Comparison of ENCODE assay signal across 8 cellular contexts in the genomic region with DNA sequence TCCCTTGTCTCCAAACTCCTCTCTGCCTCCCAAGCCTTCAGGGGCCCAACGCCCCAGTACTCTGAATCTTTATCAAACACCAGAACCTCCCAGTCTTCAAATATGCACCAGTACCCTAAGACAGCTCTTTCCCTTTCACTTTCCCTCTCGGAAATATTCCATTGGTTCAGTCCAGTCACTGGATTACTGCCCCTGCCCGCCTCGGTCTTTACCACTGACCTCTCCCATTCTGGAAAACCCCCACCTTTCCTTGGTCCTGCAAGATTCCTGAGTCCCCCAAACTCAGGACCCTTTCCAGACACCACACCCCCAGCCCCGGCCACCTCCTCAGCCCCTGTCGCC. TPM values are rescaled to one million over a fixed set of nuclear protein-coding genes. Genes with fewer than 3 reads are reported as not detected.
A peak's percentile ranks its signal among the peaks of the same experiment; 100 is the strongest.
DNase-seq lines count a peak whose midpoint lies in the region; ATAC-seq and TF ChIP-seq lines count a peak whose summit lies in the region.

No MANE protein-coding gene starts in this region.

- peak overlapping the region; percentile 96 for H3K27ac Mint-ChIP-seq in activated T-helper 1 cell treated with anti-CD3 and anti-CD28 coated beads, Interleukin-12 subunit alpha, Interleukin-12 subunit beta, Interleukin-2, Interleukin-4 antibody, amounts not matched to agents 30 ng/mL and 10 ng/mL and 1 ng/mL, durations not matched to agents 14 hours and 24 hours and 36 hours

- H3K27me3 ChIP-seq in heart left ventricle, result no peaks in the 10 kb centered on the region
- no peaks in the 10 kb centered on the region for H3K27me3 ChIP-seq in prostate gland (replicated peaks; ENCODE audit: insufficient read depth)

- WGBS in heart left ventricle, 4 donors, result 0 to 2% (median 1%) methylated on average over 6 of the region's 6 CpGs
- 5% methylated on average over 6 of the region's 6 CpGs for WGBS in prostate gland

- H3K4me1 ChIP-seq in heart left ventricle, result peaks cover 0 to 44% (median 34%) of the 10 kb centered on the region in 12 donors
- peaks cover 4% of the 10 kb centered on the region for H3K4me1 ChIP-seq in prostate gland (replicated peaks)

- peaks cover 61% of the 10 kb centered on the region for H3K4me1 Mint-ChIP-seq in activated T-helper 1 cell treated with anti-CD3 and anti-CD28 coated beads, Interleukin-12 subunit alpha, Interleukin-12 subunit beta, Interleukin-2, Interleukin-4 antibody, amounts not matched to agents 30 ng/mL and 10 ng/mL and 1 ng/mL, durations not matched to agents 14 hours and 24 hours and 36 hours (ENCODE audit: low read depth)

- H3K9me3 Mint-ChIP-seq in activated T-helper 1 cell treated with anti-CD3 and anti-CD28 coated beads, Interleukin-12 subunit alpha, Interleukin-12 subunit beta, Interleukin-2, Interleukin-4 antibody, amounts not matched to agents 30 ng/mL and 10 ng/mL and 1 ng/mL, durations not matched to agents 14 hours and 24 hours and 36 hours, result peaks cover 6% of the 10 kb centered on the region

- peak overlapping the region; percentile 88 to 98 (median 94) for H3K27ac ChIP-seq in heart left ventricle
- H3K27ac ChIP-seq in prostate gland, result peak overlapping the region; percentile 81 to 85

- TF ChIP-seq CTCF in heart left ventricle (IDR thresholded peaks at IDR 0.05), result no peak
- TF ChIP-seq CTCF in prostate gland (IDR thresholded peaks at IDR 0.05), result no peak

- H3K27me3 Mint-ChIP-seq in activated T-helper 1 cell treated with anti-CD3 and anti-CD28 coated beads, Interleukin-12 subunit alpha, Interleukin-12 subunit beta, Interleukin-2, Interleukin-4 antibody, amounts not matched to agents 30 ng/mL and 10 ng/mL and 1 ng/mL, durations not matched to agents 14 hours and 24 hours and 36 hours (ENCODE audit: insufficient read depth), result no peaks in the 10 kb centered on the region

- H3K36me3 ChIP-seq in heart left ventricle, result peaks cover 0 to 32% (median 17%) of the 10 kb centered on the region in 9 donors
- H3K36me3 ChIP-seq in prostate gland, result no peaks in the 10 kb centered on the region

- H3K4me3 Mint-ChIP-seq in activated T-helper 1 cell treated with anti-CD3 and anti-CD28 coated beads, Interleukin-12 subunit alpha, Interleukin-12 subunit beta, Interleukin-2, Interleukin-4 antibody, amounts not matched to agents 30 ng/mL and 10 ng/mL and 1 ng/mL, durations not matched to agents 14 hours and 24 hours and 36 hours, result peak overlapping the region; percentile 98

- peaks cover 36% of the 10 kb centered on the region for H3K36me3 Mint-ChIP-seq in activated T-helper 1 cell treated with anti-CD3 and anti-CD28 coated beads, Interleukin-12 subunit alpha, Interleukin-12 subunit beta, Interleukin-2, Interleukin-4 antibody, amounts not matched to agents 30 ng/mL and 10 ng/mL and 1 ng/mL, durations not matched to agents 14 hours and 24 hours and 36 hours (ENCODE audit: low read depth)

- intact Hi-C loops in activated T-helper 1 cell treated with anti-CD3 and anti-CD28 coated beads, Interleukin-12 subunit alpha, Interleukin-12 subunit beta, Interleukin-2, Interleukin-4 antibody, amounts not matched to agents 30 ng/mL and 10 ng/mL and 1 ng/mL, durations not matched to agents 14 hours and 24 hours and 36 hours (cut with micrococcal nuclease), result loop anchor here (1.0 to 10.0 kb wide), 9 partner anchors 8 to 1395 kb away; partner anchors contain the start of genes AFF4, CAMLG, HSPA4 and PPP2CA
- intact Hi-C loops in heart left ventricle (cut with DNase I), result loop anchor here in 1 of 10 donors (5.0 kb wide), 1 partner anchor 35 kb away; the partner anchor contains the start of gene VDAC1
- intact Hi-C loops in prostate gland (cut with DNase I), result no loop called here

- DNase-seq in SIG-M5 treated with dmso at 0.1 percent for 504 hours (lab: John Stamatoyannopoulos, UW; ENCODE audit: unreplicated experiment), result peak; percentile 23
- no peak for DNase-seq in SIG-M5 (lab: John Stamatoyannopoulos, UW)
- DNase-seq in activated T-helper 1 cell treated with anti-CD3 and anti-CD28 coated beads, Interleukin-12 subunit alpha, Interleukin-12 subunit beta, Interleukin-2, Interleukin-4 antibody, amounts not matched to agents 30 ng/mL and 10 ng/mL and 1 ng/mL, durations not matched to agents 14 hours and 24 hours and 36 hours (ENCODE audit: low spot score), result no peak
- DNase-seq in heart left ventricle, result peak in 1 of 5 donors; percentile 30
- no peak for DNase-seq in prostate gland (ENCODE audit: low spot score)

- H3K9me3 ChIP-seq in heart left ventricle, result peaks cover 0 to 8% (median 0%) of the 10 kb centered on the region in 12 donors
- no peaks in the 10 kb centered on the region for H3K9me3 ChIP-seq in prostate gland

- no peak for TF ChIP-seq POLR2A in heart left ventricle (IDR thresholded peaks at IDR 0.05)
- TF ChIP-seq POLR2A in prostate gland (IDR thresholded peaks at IDR 0.05), result no peak

- H3K4me3 ChIP-seq in heart left ventricle, result peak overlapping the region; percentile 70 to 96 (median 84)
- peak overlapping the region; percentile 61 to 77 for H3K4me3 ChIP-seq in prostate gland

- peak in 1 of 4 donors; percentile 34 for ATAC-seq in heart left ventricle
- no peak for ATAC-seq in HG03196 (IDR thresholded peaks at IDR 0.05; ENCODE audit: unreplicated experiment)
- ATAC-seq in GM21515 (IDR thresholded peaks at IDR 0.05; ENCODE audit: unreplicated experiment), result no peak
- ATAC-seq in GM18517 (IDR thresholded peaks at IDR 0.05; ENCODE audit: unreplicated experiment), result no peak

RNA-seq across cellular contexts. Expression of gene C5orf15, which starts 0.7 kb away (rescaled TPM):
- 50.0 and 50.8 TPM in 2 replicates for total RNA-seq in activated T-helper 1 cell treated with anti-CD3 and anti-CD28 coated beads, Interleukin-12 subunit alpha, Interleukin-12 subunit beta, Interleukin-2, Interleukin-4 antibody, amounts not matched to agents 30 ng/mL and 10 ng/mL and 1 ng/mL, durations not matched to agents 14 hours and 24 hours and 36 hours
- total RNA-seq in heart left ventricle (10 to 100 TPM; 30.9 to 68.6 (median 37.1) TPM), prostate gland (10 to 100 TPM; 68.4 to 71.8 TPM)
- polyA plus RNA-seq in heart left ventricle, result 10 to 100 TPM; 15.8 to 35.8 TPM

RNA-seq across cellular contexts. Expression of gene VDAC1, which starts 37.1 kb away (rescaled TPM):
- 440 and 442 TPM in 2 replicates for total RNA-seq in activated T-helper 1 cell treated with anti-CD3 and anti-CD28 coated beads, Interleukin-12 subunit alpha, Interleukin-12 subunit beta, Interleukin-2, Interleukin-4 antibody, amounts not matched to agents 30 ng/mL and 10 ng/mL and 1 ng/mL, durations not matched to agents 14 hours and 24 hours and 36 hours
- total RNA-seq in heart left ventricle (100 to 1,000 TPM; 379 to 596 (median 548) TPM), prostate gland (100 to 1,000 TPM; 142 to 143 TPM)
- polyA plus RNA-seq in heart left ventricle, result 100 to 1,000 TPM; 421 to 430 TPM
